ENCODE assay signal across 20 cellular contexts in genomic region chr10:129386415-129387257, GRCh38.
"Had no signal": no experiment of that assay in that cellular context is flagged by ENCODE, and none has a peak within 500 bp of the region (broad histone marks: within the 10 kb centered on the region; RNA-seq: fewer than 3 reads in every experiment).

No MANE protein-coding gene starts in this region.

- H3K4me3 ChIP-seq: gastrocnemius medialis, heart right ventricle, left ventricle myocardium inferior, right atrium auricular region, thyroid gland had no signal

- H3K4me1 ChIP-seq: gastrocnemius medialis, heart right ventricle, left ventricle myocardium inferior, right atrium auricular region had no signal

- H3K27me3 Mint-ChIP-seq: dendritic cell treated with granulocyte-macrophage colony-stimulating factor and Interleukin-4, amounts not matched to agents 40 ng/mL and 50 ng/mL, for 4 days; naive B cell; type B pancreatic cell had no signal

- H3K36me3 ChIP-seq: gastrocnemius medialis, heart right ventricle, left ventricle myocardium inferior, neutrophil, right atrium auricular region, thyroid gland had no signal

- H3K9me3 Mint-ChIP-seq: dendritic cell treated with granulocyte-macrophage colony-stimulating factor and Interleukin-4, amounts not matched to agents 40 ng/mL and 50 ng/mL, for 4 days; type B pancreatic cell had no signal

- H3K27me3 ChIP-seq: gastrocnemius medialis, neutrophil, right atrium auricular region, thyroid gland had no signal

- H3K36me3 Mint-ChIP-seq: naive B cell, type B pancreatic cell had no signal

- H3K9me3 ChIP-seq: gastrocnemius medialis, heart right ventricle, left ventricle myocardium inferior, neutrophil, right atrium auricular region, thyroid gland had no signal

- FAIRE-seq: colon, small intestine, urothelium cell line had no signal

- H3K4me1 Mint-ChIP-seq: naive B cell had no signal

- H3K27ac ChIP-seq: gastrocnemius medialis, heart right ventricle, left ventricle myocardium inferior, neutrophil, right atrium auricular region, thyroid gland had no signal

- ATAC-seq: esophagus mucosa, gastrocnemius medialis, heart right ventricle had no signal

- H3K4me3 Mint-ChIP-seq: dendritic cell treated with granulocyte-macrophage colony-stimulating factor and Interleukin-4, amounts not matched to agents 40 ng/mL and 50 ng/mL, for 4 days; naive B cell; type B pancreatic cell had no signal

- DNase-seq: cerebellar nuclear complex; effector CD4-positive, alpha-beta T cell; gastrocnemius medialis; heart right ventricle; hypothalamus; islet precursor cell; left ventricle myocardium inferior; mesendoderm; naive B cell; small intestine; stimulated activated CD4-positive, alpha-beta T cell treated with anti-CD3 and anti-CD28 coated beads, Interleukin-12 subunit alpha, Interleukin-12 subunit beta, amount 100 ng/mL, for 4 hours; stimulated activated naive CD4-positive, alpha-beta T cell; thyroid gland had no signal

- H3K27ac Mint-ChIP-seq: dendritic cell treated with granulocyte-macrophage colony-stimulating factor and Interleukin-4, amounts not matched to agents 40 ng/mL and 50 ng/mL, for 4 days; type B pancreatic cell had no signal
